In genomic region chr1:8371372-8371991, GRCh38 we compare ENCODE assay signal across 7 cellular contexts. TPM values are rescaled to one million over a fixed set of nuclear protein-coding genes. Genes with fewer than 3 reads are reported as not detected.
A peak's percentile ranks its signal among the peaks of the same experiment; 100 is the strongest.
DNase-seq lines count a peak whose midpoint lies in the region; ATAC-seq and TF ChIP-seq lines count a peak whose summit lies in the region.

No MANE protein-coding gene starts in this region.

- H3K27me3 ChIP-seq in HUES6 (ENCODE audit: control insufficient read depth, insufficient read depth, low read length) (no peaks in the 10 kb centered on the region), brain microvascular endothelial cell (replicated peaks) (no peaks in the 10 kb centered on the region)

- no peak overlapping the region for H3K9ac ChIP-seq in HUES6 (ENCODE audit: low read length)

- in situ Hi-C loops in brain microvascular endothelial cell (cut with HindIII; ENCODE audit: low pct_ligation_motif_present, low sequenced_read_pairs), result no loop called here

- no peak for TF ChIP-seq CTCF in brain microvascular endothelial cell (IDR thresholded peaks at IDR 0.05; ENCODE audit: low read depth, low read length, missing control alignments)

- DNase-seq in brain microvascular endothelial cell (no peak), left colon (no peak), islet precursor cell (no peak), EL (no peak)

- peaks cover 51% of the 10 kb centered on the region for H3K4me1 ChIP-seq in HUES6 (ENCODE audit: control insufficient read depth, insufficient read depth, low read length)
- H3K4me1 ChIP-seq in mesodermal cell (ENCODE audit: control insufficient read depth, insufficient read depth, low read length, poor library complexity, severe bottlenecking), result peaks cover 68% of the 10 kb centered on the region

- no peak for ATAC-seq in left colon

- H3K27ac ChIP-seq in HUES6 (ENCODE audit: low read depth, low read length) (peak overlapping the region; percentile 16; the same call in 1 of the 2 replicates), brain microvascular endothelial cell (peak overlapping the region; percentile 8), mesodermal cell (ENCODE audit: low read depth, low read length, severe bottlenecking) (peak overlapping the region; percentile 47), temporal lobe (ENCODE audit: low read depth, low read length) (peak overlapping the region; percentile 90)

- WGBS in mesodermal cell (ENCODE audit: insufficient coverage in 2 of 2), 2 experiments, result 88 to 92% methylated on average over 7 to 8 of the region's 9 CpGs

- intact Hi-C loops in left colon (cut with DNase I, micrococcal nuclease), result no loop called here

- peaks cover 6% of the 10 kb centered on the region; the same call in 1 of the 2 replicates for H3K36me3 ChIP-seq in HUES6 (ENCODE audit: control insufficient read depth, insufficient read depth, low read length)
- peaks cover 3% of the 10 kb centered on the region for H3K36me3 ChIP-seq in brain microvascular endothelial cell (replicated peaks)
- peaks cover 66% of the 10 kb centered on the region for H3K36me3 ChIP-seq in mesodermal cell (ENCODE audit: control insufficient read depth, insufficient read depth, low read length)

- H3K4me3 ChIP-seq in HUES6 (ENCODE audit: low read depth, low read length) (no peak overlapping the region), brain microvascular endothelial cell (ENCODE audit: low read depth, low read length) (no peak overlapping the region), mesodermal cell (ENCODE audit: extremely low read depth, insufficient read depth, low read length, poor library complexity, severe bottlenecking) (no peak overlapping the region)

- no peaks in the 10 kb centered on the region for H3K9me3 ChIP-seq in HUES6 (ENCODE audit: control insufficient read depth, insufficient read depth, low read depth, low read length)
- H3K9me3 ChIP-seq in mesodermal cell (ENCODE audit: control insufficient read depth, low read length), result no peaks in the 10 kb centered on the region

RNA-seq across cellular contexts. Expression of gene SLC45A1, which starts 53.6 kb away (rescaled TPM):
- polyA plus RNA-seq in mesodermal cell (2013, experiment 1 of 2), result 0.77 TPM
- polyA plus RNA-seq in mesodermal cell (2013, experiment 2 of 2), result 0.81 TPM
- 5.9 TPM for total RNA-seq in temporal lobe
- total RNA-seq in left colon, result under 1 TPM; 0.70 to 0.73 TPM

Comparison
In these comparisons a context has a peak if more than half of its experiments do, and no peak if none do; other contexts are left out.
1. H3K27ac ChIP-seq: peak in every context shown above with its lines; median percentile 90 in temporal lobe; 47 in mesodermal cell; 16 in HUES6; 8 in brain microvascular endothelial cell.